Comparison of ENCODE assay signal across 1 cellular context in genomic region chr1:234327577-234328164, GRCh38.
TF ChIP-seq lines count a peak whose summit lies in the region.

No MANE protein-coding gene starts in this region.

TF ChIP-seq in HepG2, 621 proteins besides CTCF, POLR2A, EP300 and RAD21 (continued from another document and continues in another):
- TF ChIP-seq ZNF407 (CRISPR knock-in tag; IDR thresholded peaks at IDR 0.05; ENCODE audit: not compliant biosample characterization) (no peak), BRF2 (CRISPR knock-in tag; IDR thresholded peaks at IDR 0.05) (peak; percentile 53; the same call in 1 of the 2 replicates), ZNF629 (CRISPR knock-in tag; conservative IDR thresholded peaks at IDR 0.05) (peak; percentile 36; the same call in 1 of the 2 replicates), THAP7 (CRISPR knock-in tag; IDR thresholded peaks at IDR 0.05) (no peak), KLF11 (CRISPR knock-in tag; IDR thresholded peaks at IDR 0.05) (no peak), ZNF646 (CRISPR knock-in tag; IDR thresholded peaks at IDR 0.05) (no peak), EEA1 (CRISPR knock-in tag; IDR thresholded peaks at IDR 0.05; ENCODE audit: borderline replicate concordance) (no peak), TFAP4 (IDR thresholded peaks at IDR 0.05; ENCODE audit: borderline replicate concordance, low read depth) (no peak), PHF5A (CRISPR knock-in tag; IDR thresholded peaks at IDR 0.05; ENCODE audit: low read depth, unreplicated experiment) (no peak), PBX3 (CRISPR knock-in tag; IDR thresholded peaks at IDR 0.05; ENCODE audit: borderline replicate concordance) (0 out of 2 replicates have a peak, but pooled peaks have one; percentile 61), KDM5B (CRISPR knock-in tag; IDR thresholded peaks at IDR 0.05; ENCODE audit: borderline replicate concordance) (peak; percentile 83; the same call in 1 of the 2 replicates), STAG1 (CRISPR knock-in tag; IDR thresholded peaks at IDR 0.05) (peak; percentile 17; the same call in 1 of the 2 replicates), ZNF782 (CRISPR knock-in tag; IDR thresholded peaks at IDR 0.05; ENCODE audit: borderline replicate concordance) (no peak), SIN3B (IDR thresholded peaks at IDR 0.05; ENCODE audit: low read length) (no peak), ZNF687 (CRISPR knock-in tag; IDR thresholded peaks at IDR 0.05) (peak; percentile 97), TRIM22 (IDR thresholded peaks at IDR 0.05) (no peak), PHF21A (CRISPR knock-in tag; IDR thresholded peaks at IDR 0.05) (peak; percentile 78), THAP8 (CRISPR knock-in tag; IDR thresholded peaks at IDR 0.05; ENCODE audit: borderline replicate concordance) (no peak), ATRX (CRISPR knock-in tag; IDR thresholded peaks at IDR 0.05; ENCODE audit: borderline replicate concordance) (no peak), NFYB (CRISPR knock-in tag; IDR thresholded peaks at IDR 0.05) (peak; percentile 40; the same call in 1 of the 2 replicates), SUZ12 (IDR thresholded peaks at IDR 0.05; ENCODE audit: low read depth, low read length) (no peak), TIGD3 (CRISPR knock-in tag; IDR thresholded peaks at IDR 0.05; ENCODE audit: borderline replicate concordance) (no peak), ZNF616 (CRISPR knock-in tag; IDR thresholded peaks at IDR 0.05; ENCODE audit: low read depth) (0 out of 2 replicates have a peak, but pooled peaks have one; percentile 27)
